Comparison of ENCODE assay signal across 30 cellular contexts in the genomic region with DNA sequence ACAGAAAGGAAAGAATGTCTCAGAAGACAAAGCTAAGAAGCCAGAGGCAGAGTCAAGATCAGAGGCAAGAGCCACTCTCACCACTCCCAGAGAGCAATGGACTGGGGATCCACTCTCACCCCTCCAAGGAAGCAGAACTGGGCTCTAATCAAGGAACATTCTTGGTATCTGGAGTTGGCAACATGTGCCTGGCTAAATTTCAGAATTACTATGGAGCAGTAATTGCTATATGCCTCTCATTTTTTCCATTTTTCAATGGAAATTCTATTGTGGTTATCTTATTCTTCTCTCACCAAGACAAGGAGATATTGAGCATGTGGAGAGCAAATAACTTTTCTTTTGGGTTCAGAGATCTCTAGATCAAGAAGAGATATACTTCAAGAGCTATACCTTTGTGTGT. TPM values are rescaled to one million over a fixed set of nuclear protein-coding genes. Genes with fewer than 3 reads are reported as not detected.
"Had no signal": no experiment of that assay in that cellular context is flagged by ENCODE, and none has a peak within 500 bp of the region (broad histone marks: within the 10 kb centered on the region; RNA-seq: fewer than 3 reads in every experiment).

No MANE protein-coding gene starts in this region.

- DNase-seq: colonic mucosa; cortex of kidney; dermis blood vessel endothelial cell; dorsolateral prefrontal cortex; effector CD4-positive, alpha-beta T cell; effector CD8-positive, alpha-beta T cell; effector memory CD4-positive, alpha-beta T cell; effector memory CD8-positive, alpha-beta T cell; endodermal cell; erythroblast; esophagus squamous epithelium; foreskin fibroblast; foreskin keratinocyte; foreskin melanocyte; gastrocnemius medialis; glutamatergic neuron; head of caudate nucleus; heart left ventricle; heart right ventricle had no signal

- H3K4me3 Mint-ChIP-seq: dendritic cell treated with granulocyte-macrophage colony-stimulating factor and Interleukin-4, amounts not matched to agents 40 ng/mL and 50 ng/mL, for 4 days; effector memory CD8-positive, alpha-beta T cell; endodermal cell had no signal

- H3K9me3 Mint-ChIP-seq: effector memory CD8-positive, alpha-beta T cell had no signal

- H3K4me3 ChIP-seq: colonic mucosa, coronary artery, dorsolateral prefrontal cortex, esophagus muscularis mucosa, esophagus squamous epithelium, gastrocnemius medialis, gastroesophageal sphincter, heart left ventricle, heart right ventricle had no signal

- H3K4me1 ChIP-seq: colonic mucosa, foreskin keratinocyte had no signal

- FAIRE-seq: colon, endometrium, endothelial cell of umbilical vein, frontal cortex had no signal

- H3K9me3 ChIP-seq: colonic mucosa, gastrocnemius medialis had no signal

- H3K27ac Mint-ChIP-seq: dendritic cell treated with granulocyte-macrophage colony-stimulating factor and Interleukin-4, amounts not matched to agents 40 ng/mL and 50 ng/mL, for 4 days; effector memory CD8-positive, alpha-beta T cell; endodermal cell had no signal

- H3K27ac ChIP-seq: colonic mucosa, coronary artery, dorsolateral prefrontal cortex, epithelial cell of prostate, esophagus muscularis mucosa, esophagus squamous epithelium, foreskin keratinocyte, gastrocnemius medialis, gastroesophageal sphincter, heart left ventricle, heart right ventricle had no signal

- H3K27me3 ChIP-seq: colonic mucosa, esophagus muscularis mucosa, esophagus squamous epithelium, gastrocnemius medialis, gastroesophageal sphincter, heart left ventricle, heart right ventricle had no signal

- ATAC-seq: effector memory CD8-positive, alpha-beta T cell; esophagus mucosa; foreskin keratinocyte; gastrocnemius medialis; gastroesophageal sphincter; heart left ventricle; heart right ventricle had no signal

- H3K36me3 ChIP-seq: colonic mucosa, esophagus squamous epithelium, gastrocnemius medialis, gastroesophageal sphincter had no signal

RNA-seq across cellular contexts. Expression of gene MASP1, which starts 22.1 kb away (rescaled TPM):
- total RNA-seq: epithelial cell of proximal tubule, foreskin keratinocyte had no signal
- polyA plus RNA-seq: foreskin keratinocyte had no signal
